In genomic region chr22:37549704-37550059, GRCh38 we compare ENCODE assay signal across 9 cellular contexts. TPM values are rescaled to one million over a fixed set of nuclear protein-coding genes. Genes with fewer than 3 reads are reported as not detected.
DNase-seq lines count a peak whose midpoint lies in the region; ATAC-seq and TF ChIP-seq lines count a peak whose summit lies in the region.
"Had no signal": no experiment of that assay in that cellular context is flagged by ENCODE, and none has a peak within 500 bp of the region (broad histone marks: within the 10 kb centered on the region; RNA-seq: fewer than 3 reads in every experiment).

No MANE protein-coding gene starts in this region.

- intact Hi-C loops in left cardiac atrium (cut with DNase I), result no loop called here
- intact Hi-C loops in posterior cingulate gyrus (cut with DNase I), result no loop called here

- TF ChIP-seq CTCF in WI38 (IDR thresholded peaks at IDR 0.05; ENCODE audit: low read depth, low read length), result peak; percentile 28; the same call in 1 of the 2 replicates

- H3K4me1 Mint-ChIP-seq in activated T-cell treated with anti-CD3 and anti-CD28 coated beads, Interleukin-2, amount 50 U/mL, for 72 hours (ENCODE audit: low read depth), result peaks cover 8% of the 10 kb centered on the region

- ATAC-seq in left cardiac atrium, result peak; percentile 5 to 10
- ATAC-seq in activated T-cell treated with anti-CD3 and anti-CD28 coated beads, Interleukin-2, amount 50 U/mL, for 72 hours (replicated peaks in 1 of 2), result no peak
- ATAC-seq in GM19463 (IDR thresholded peaks at IDR 0.05; ENCODE audit: unreplicated experiment), result no peak

- H3K27ac Mint-ChIP-seq in activated T-cell treated with anti-CD3 and anti-CD28 coated beads, Interleukin-2, amount 50 U/mL, for 72 hours, result no peak overlapping the region

- H3K36me3 Mint-ChIP-seq in activated T-cell treated with anti-CD3 and anti-CD28 coated beads, Interleukin-2, amount 50 U/mL, for 72 hours (ENCODE audit: insufficient read depth in 2 of 2), result no peaks in the 10 kb centered on the region

- H3K4me3 ChIP-seq in WI38 (ENCODE audit: low read depth, low read length), result no peak overlapping the region

- no peak overlapping the region for H3K4me3 Mint-ChIP-seq in activated T-cell treated with anti-CD3 and anti-CD28 coated beads, Interleukin-2, amount 50 U/mL, for 72 hours

- H3K27me3 Mint-ChIP-seq in activated T-cell treated with anti-CD3 and anti-CD28 coated beads, Interleukin-2, amount 50 U/mL, for 72 hours (ENCODE audit: low read depth), result peaks cover 9% of the 10 kb centered on the region

- peak; percentile 65 for DNase-seq in ELF-1 (ENCODE audit: low read depth, low spot score)
- DNase-seq in left cardiac atrium, result peak; percentile 65
- peak; percentile 66 to 97 (median 81) for DNase-seq in posterior cingulate gyrus
- DNase-seq in COLO829 (ENCODE audit: low spot score), result no peak
- no peak for DNase-seq in stimulated activated CD4-positive, alpha-beta T cell treated with anti-CD3 and anti-CD28 coated beads, Interleukin-4, amount 100 ng/mL, for 1 hour
- DNase-seq in activated T-cell treated with anti-CD3 and anti-CD28 coated beads, Interleukin-2, amount 50 U/mL, for 72 hours, result no peak
- DNase-seq: activated T-cell treated with anti-CD3 and anti-CD28 coated beads for 4 hours had no signal

- H3K9me3 Mint-ChIP-seq in activated T-cell treated with anti-CD3 and anti-CD28 coated beads, Interleukin-2, amount 50 U/mL, for 72 hours, result no peaks in the 10 kb centered on the region

RNA-seq across cellular contexts. Expression of gene CDC42EP1, which starts 10.6 kb away (rescaled TPM):
- 10 to 100 TPM; 20.9 to 44.6 TPM for total RNA-seq in left cardiac atrium
- 1 to 10 TPM; 4.0 to 4.6 TPM for total RNA-seq in activated T-cell treated with anti-CD3 and anti-CD28 coated beads, Interleukin-2, amount 50 U/mL, for 72 hours

RNA-seq across cellular contexts. Expression of gene LGALS2, which starts 30.2 kb away (rescaled TPM):
- total RNA-seq in left cardiac atrium, result not detected
- total RNA-seq in activated T-cell treated with anti-CD3 and anti-CD28 coated beads, Interleukin-2, amount 50 U/mL, for 72 hours, result not detected

RNA-seq across cellular contexts. Expression of gene CARD10, which starts 30.5 kb away (rescaled TPM):
- total RNA-seq in left cardiac atrium, result 1 to 10 TPM; 7.7 to 9.2 TPM
- under 1 TPM in 1 of 2 donors, not detected in 1; 0.25 TPM for total RNA-seq in activated T-cell treated with anti-CD3 and anti-CD28 coated beads, Interleukin-2, amount 50 U/mL, for 72 hours

RNA-seq across cellular contexts. Expression of gene GGA1, which starts 59.0 kb away (rescaled TPM):
- total RNA-seq in left cardiac atrium, result 10 to 100 TPM; 24.4 to 26.6 TPM
- total RNA-seq in activated T-cell treated with anti-CD3 and anti-CD28 coated beads, Interleukin-2, amount 50 U/mL, for 72 hours, result 10 to 100 TPM; 81.5 to 96.2 TPM

Comparison
In these comparisons a context has a peak if more than half of its experiments do, and no peak if none do; other contexts are left out.
1. DNase-seq: peak in ELF-1 (single experiment), left cardiac atrium (single experiment) and posterior cingulate gyrus (10 of 10); none in COLO829 (single experiment), stimulated activated CD4-positive, alpha-beta T cell treated with anti-CD3 and anti-CD28 coated beads, Interleukin-4, amount 100 ng/mL, for 1 hour (single experiment) and activated T-cell treated with anti-CD3 and anti-CD28 coated beads, Interleukin-2, amount 50 U/mL, for 72 hours (0 of 2).
2. ATAC-seq: peak in left cardiac atrium (2 of 2); none in activated T-cell treated with anti-CD3 and anti-CD28 coated beads, Interleukin-2, amount 50 U/mL, for 72 hours (0 of 2) and GM19463 (single experiment).
3. RNA of gene CARD10, which starts 30.5 kb away (total RNA-seq): 7.7 to 9.2 TPM in left cardiac atrium; 0.25 TPM in activated T-cell treated with anti-CD3 and anti-CD28 coated beads, Interleukin-2, amount 50 U/mL, for 72 hours; every median in the first group is over 4 times any median in the second.